ENCODE assay signal across 19 cellular contexts in the genomic region with DNA sequence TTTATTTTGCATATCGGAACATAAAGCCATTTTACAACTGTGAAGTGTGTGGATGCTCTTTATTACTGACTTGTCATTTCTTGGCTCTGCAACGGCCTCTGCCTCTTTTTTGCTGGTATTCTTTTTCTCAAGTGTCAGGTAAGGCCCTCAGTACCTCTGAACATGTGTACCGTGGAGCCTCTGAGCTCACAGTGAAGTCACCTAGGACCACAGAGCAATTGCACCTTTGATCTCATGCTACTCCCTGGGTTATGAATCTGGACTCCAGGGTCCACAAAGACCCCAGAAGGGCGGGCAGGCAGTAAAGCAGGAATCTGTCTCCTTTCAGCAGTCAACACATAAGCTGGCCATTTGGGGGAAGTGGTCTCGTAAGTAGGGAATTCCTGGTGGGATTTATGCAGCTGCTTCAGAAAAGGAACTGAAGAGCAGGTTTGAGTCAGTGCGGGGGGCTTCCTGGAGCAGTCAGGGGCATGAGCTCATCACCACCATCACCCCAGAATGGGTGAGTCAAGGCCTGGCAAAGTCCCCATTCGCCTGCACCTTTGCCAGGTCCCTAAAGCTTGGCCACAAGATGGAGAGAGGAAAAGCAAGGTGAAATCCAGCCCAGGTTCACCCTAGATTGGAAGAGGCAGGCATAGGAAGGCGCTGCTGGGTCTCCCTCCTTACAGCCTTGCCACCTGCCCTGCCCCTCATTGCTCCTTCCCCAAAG. TPM values are rescaled to one million over a fixed set of nuclear protein-coding genes. Genes with fewer than 3 reads are reported as not detected.
"Had no signal": no experiment of that assay in that cellular context is flagged by ENCODE, and none has a peak within 500 bp of the region (broad histone marks: within the 10 kb centered on the region; RNA-seq: fewer than 3 reads in every experiment).

No MANE protein-coding gene starts in this region.

- H3K4me3 ChIP-seq: lung, mucosa of descending colon, thoracic aorta had no signal

- H3K36me3 ChIP-seq: thoracic aorta had no signal

- H3K36me3 Mint-ChIP-seq: activated CD4-positive, alpha-beta memory T cell treated with anti-CD3 and anti-CD28 coated beads for 36 hours; immature natural killer cell; naive thymus-derived CD8-positive, alpha-beta T cell had no signal

- DNase-seq: activated CD4-positive, alpha-beta memory T cell treated with anti-CD3 and anti-CD28 coated beads for 36 hours; activated CD8-positive, alpha-beta memory T cell treated with anti-CD3 and anti-CD28 coated beads, Interleukin-2, amount 50 U/mL, for 48 hours; activated naive CD4-positive, alpha-beta T cell treated with anti-CD3 and anti-CD28 coated beads for 36 hours; caudate nucleus; cortex of kidney; effector memory CD8-positive, alpha-beta T cell; immature natural killer cell; left cardiac atrium; mucosa of descending colon; stimulated activated CD4-positive, alpha-beta T cell treated with anti-CD3 and anti-CD28 coated beads, Interleukin-15, amount 100 ng/mL, for 24 hours; stimulated activated CD4-positive, alpha-beta T cell treated with anti-CD3 and anti-CD28 coated beads, Interleukin-4, amount 100 ng/mL, for 4 hours; stimulated activated naive CD8-positive, alpha-beta T cell treated with anti-CD3 and anti-CD28 coated beads, Interleukin-15, amount 100 ng/mL, for 72 hours; T-helper 9 cell had no signal

- H3K4me1 Mint-ChIP-seq: immature natural killer cell; naive thymus-derived CD8-positive, alpha-beta T cell; stimulated activated naive CD8-positive, alpha-beta T cell treated with anti-CD3 and anti-CD28 coated beads, Interleukin-15, amount 100 ng/mL, for 72 hours had no signal

- H3K4me3 Mint-ChIP-seq: activated CD4-positive, alpha-beta memory T cell treated with anti-CD3 and anti-CD28 coated beads for 36 hours; activated naive CD4-positive, alpha-beta T cell treated with anti-CD3 and anti-CD28 coated beads for 36 hours; effector memory CD8-positive, alpha-beta T cell; immature natural killer cell; naive thymus-derived CD8-positive, alpha-beta T cell; stimulated activated naive CD8-positive, alpha-beta T cell treated with anti-CD3 and anti-CD28 coated beads, Interleukin-15, amount 100 ng/mL, for 72 hours had no signal

- H3K27ac Mint-ChIP-seq: activated CD4-positive, alpha-beta memory T cell treated with anti-CD3 and anti-CD28 coated beads for 36 hours; activated naive CD4-positive, alpha-beta T cell treated with anti-CD3 and anti-CD28 coated beads for 36 hours; effector memory CD8-positive, alpha-beta T cell; immature natural killer cell; naive thymus-derived CD8-positive, alpha-beta T cell; stimulated activated naive CD8-positive, alpha-beta T cell treated with anti-CD3 and anti-CD28 coated beads, Interleukin-15, amount 100 ng/mL, for 72 hours had no signal

- H3K27ac ChIP-seq: thoracic aorta, VCaP had no signal

- ATAC-seq: effector memory CD8-positive, alpha-beta T cell; left cardiac atrium; mucosa of descending colon; naive thymus-derived CD8-positive, alpha-beta T cell; stimulated activated naive CD8-positive, alpha-beta T cell treated with anti-CD3 and anti-CD28 coated beads, Interleukin-15, amount 100 ng/mL, for 72 hours had no signal

- H3K27me3 Mint-ChIP-seq: activated CD4-positive, alpha-beta memory T cell treated with anti-CD3 and anti-CD28 coated beads for 36 hours had no signal

- H3K9me3 Mint-ChIP-seq: activated CD4-positive, alpha-beta memory T cell treated with anti-CD3 and anti-CD28 coated beads for 36 hours; activated naive CD4-positive, alpha-beta T cell treated with anti-CD3 and anti-CD28 coated beads for 36 hours; effector memory CD8-positive, alpha-beta T cell; immature natural killer cell; naive thymus-derived CD8-positive, alpha-beta T cell; stimulated activated naive CD8-positive, alpha-beta T cell treated with anti-CD3 and anti-CD28 coated beads, Interleukin-15, amount 100 ng/mL, for 72 hours had no signal

- H3K9me3 ChIP-seq: mucosa of descending colon, thoracic aorta had no signal

RNA-seq across cellular contexts. Expression of a gene that starts 33.0 kb away (rescaled TPM):
- total RNA-seq: activated CD4-positive, alpha-beta memory T cell treated with anti-CD3 and anti-CD28 coated beads for 36 hours; activated naive CD4-positive, alpha-beta T cell treated with anti-CD3 and anti-CD28 coated beads for 36 hours; epithelial cell of proximal tubule; glomerular endothelial cell; left cardiac atrium; mucosa of descending colon; naive thymus-derived CD8-positive, alpha-beta T cell; thoracic aorta had no signal
- polyA plus RNA-seq: immature natural killer cell; naive thymus-derived CD8-positive, alpha-beta T cell had no signal
